Comparison of ENCODE assay signal across 4 cellular contexts in genomic region chr10:3409928-3410327, GRCh38.
"Had no signal": no experiment of that assay in that cellular context is flagged by ENCODE, and none has a peak within 500 bp of the region (broad histone marks: within the 10 kb centered on the region; RNA-seq: fewer than 3 reads in every experiment).

No MANE protein-coding gene starts in this region.

- H3K4me3 ChIP-seq: GM23338 had no signal

- DNase-seq: H9, HCEC 1CT, IMR-90 had no signal

- H3K4me2 ChIP-seq: GM23338 had no signal

- H2AFZ ChIP-seq: GM23338 had no signal
